Comparison of ENCODE assay signal across 3 cellular contexts in the genomic region with DNA sequence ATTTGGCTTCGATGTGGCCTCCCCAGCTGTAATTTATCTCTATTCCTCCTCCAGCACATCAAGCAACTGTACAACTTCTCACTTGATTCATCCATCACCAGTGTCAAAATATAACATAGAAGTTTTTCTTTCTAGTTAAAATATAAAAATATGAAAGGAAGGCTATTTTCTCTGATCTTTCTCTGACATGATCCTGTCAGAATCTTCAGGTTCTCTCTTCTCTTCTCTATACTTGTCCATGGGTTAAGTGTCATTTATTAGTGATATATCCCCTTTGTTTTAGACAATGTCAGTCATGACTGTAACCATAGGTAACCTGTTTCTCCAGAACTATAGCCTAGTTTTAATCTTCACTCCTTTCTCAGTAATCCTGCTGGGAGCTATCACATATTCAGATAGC.
"Had no signal": no experiment of that assay in that cellular context is flagged by ENCODE, and none has a peak within 500 bp of the region (broad histone marks: within the 10 kb centered on the region; RNA-seq: fewer than 3 reads in every experiment).

No MANE protein-coding gene starts in this region.

- ATAC-seq: GM12878 had no signal

- DNase-seq: GDM1, GF-D8 had no signal

- H3K4me3 ChIP-seq: GM12878 had no signal
